ENCODE assay signal across 24 cellular contexts in the genomic region with DNA sequence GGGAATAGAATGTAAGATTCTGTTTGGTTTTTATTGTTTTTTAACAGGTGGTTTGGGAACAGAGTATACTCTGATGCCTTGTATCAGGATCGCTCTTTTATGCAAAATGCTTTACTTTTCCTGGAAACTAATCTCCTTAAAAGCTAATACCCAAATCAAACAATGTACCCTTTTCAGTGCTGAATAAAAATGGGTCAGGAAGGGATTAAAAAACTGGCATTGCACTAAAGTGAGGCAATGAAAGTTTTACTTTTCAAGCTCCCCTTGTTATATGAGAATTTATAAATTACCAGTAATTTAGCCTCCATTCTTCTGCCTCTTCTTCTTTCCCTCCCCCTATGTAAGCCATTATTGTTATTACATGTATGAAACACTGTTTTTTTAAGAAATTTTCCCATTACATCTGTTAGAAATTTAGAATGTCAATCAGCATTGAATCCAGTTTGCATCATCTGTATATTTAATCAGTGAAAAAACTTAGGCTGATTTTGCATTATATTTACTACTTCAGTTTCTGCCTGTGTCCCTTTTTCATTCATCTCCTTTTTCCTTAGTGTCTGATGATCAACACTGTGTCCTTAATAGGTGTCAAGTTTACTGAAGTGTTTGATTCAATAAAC.
"Had no signal": no experiment of that assay in that cellular context is flagged by ENCODE, and none has a peak within 500 bp of the region (broad histone marks: within the 10 kb centered on the region; RNA-seq: fewer than 3 reads in every experiment).

No MANE protein-coding gene starts in this region.

- H3K9me3 Mint-ChIP-seq: naive B cell; nephron; stimulated activated effector memory CD8-positive, alpha-beta T cell treated with anti-CD3 and anti-CD28 coated beads, Interleukin-12 subunit alpha, Interleukin-12 subunit beta, amount 100 ng/mL, for 72 hours; type B pancreatic cell had no signal

- H3K27me3 Mint-ChIP-seq: naive B cell, type B pancreatic cell had no signal

- H3K36me3 ChIP-seq: neutrophil, suprapubic skin, thyroid gland, uterus had no signal

- H3K27me3 ChIP-seq: hepatocyte, neutrophil, suprapubic skin, thyroid gland, uterus had no signal

- H3K4me3 Mint-ChIP-seq: naive B cell; nephron; stimulated activated effector memory CD8-positive, alpha-beta T cell treated with anti-CD3 and anti-CD28 coated beads, Interleukin-12 subunit alpha, Interleukin-12 subunit beta, amount 100 ng/mL, for 72 hours; type B pancreatic cell had no signal

- H3K27ac ChIP-seq: coronary artery, hepatocyte, neutrophil, suprapubic skin, thyroid gland, uterus had no signal

- ATAC-seq: esophagus mucosa; left cardiac atrium; left ventricle myocardium superior; right cardiac atrium; stimulated activated effector memory CD8-positive, alpha-beta T cell treated with anti-CD3 and anti-CD28 coated beads, Interleukin-12 subunit alpha, Interleukin-12 subunit beta, amount 100 ng/mL, for 72 hours; stimulated activated naive CD8-positive, alpha-beta T cell treated with anti-CD3 and anti-CD28 coated beads, Interleukin-15, Interleukin-2, amounts not matched to agents 100 U/mL and 50 U/mL, for 24 hours had no signal

- DNase-seq: effector memory CD4-positive, alpha-beta T cell; foreskin melanocyte; head of caudate nucleus; kidney; left cardiac atrium; left ventricle myocardium superior; mesenchymal stem cell; naive B cell; posterior cingulate gyrus; right cardiac atrium; stimulated activated CD4-positive, alpha-beta T cell treated with anti-CD3 and anti-CD28 coated beads, Interleukin-4, amount 100 ng/mL, for 1 hour; stimulated activated CD8-positive, alpha-beta memory T cell treated with anti-CD3 and anti-CD28 coated beads, Interleukin-4, amount 100 ng/mL, for 48 hours; stimulated activated naive CD8-positive, alpha-beta T cell treated with anti-CD3 and anti-CD28 coated beads, Interleukin-15, Interleukin-2, amounts not matched to agents 100 U/mL and 50 U/mL, for 24 hours; thyroid gland; uterus had no signal

- H3K4me1 Mint-ChIP-seq: naive B cell, nephron had no signal

- H3K27ac Mint-ChIP-seq: naive B cell; nephron; stimulated activated effector memory CD8-positive, alpha-beta T cell treated with anti-CD3 and anti-CD28 coated beads, Interleukin-12 subunit alpha, Interleukin-12 subunit beta, amount 100 ng/mL, for 72 hours; type B pancreatic cell had no signal

- H3K4me3 ChIP-seq: coronary artery, hepatocyte, lung, suprapubic skin, thyroid gland, uterus had no signal

- H3K36me3 Mint-ChIP-seq: stimulated activated effector memory CD8-positive, alpha-beta T cell treated with anti-CD3 and anti-CD28 coated beads, Interleukin-12 subunit alpha, Interleukin-12 subunit beta, amount 100 ng/mL, for 72 hours; type B pancreatic cell had no signal

- H3K4me1 ChIP-seq: suprapubic skin, thyroid gland, uterus had no signal

- H3K9me3 ChIP-seq: neutrophil, suprapubic skin, thyroid gland, uterus had no signal
